Comparison of ENCODE assay signal across 20 cellular contexts in genomic region chr3:197026481-197026866, GRCh38. TPM values are rescaled to one million over a fixed set of nuclear protein-coding genes. Genes with fewer than 3 reads are reported as not detected.
A peak's percentile ranks its signal among the peaks of the same experiment; 100 is the strongest.
DNase-seq lines count a peak whose midpoint lies in the region; ATAC-seq and TF ChIP-seq lines count a peak whose summit lies in the region.
"Had no signal": no experiment of that assay in that cellular context is flagged by ENCODE, and none has a peak within 500 bp of the region (broad histone marks: within the 10 kb centered on the region; RNA-seq: fewer than 3 reads in every experiment).

No MANE protein-coding gene starts in this region.

- peak overlapping the region in 4 of 11 experiments; percentile 83 to 88 (median 86); a peak in 7 of 22 replicates for H3K9ac ChIP-seq in BLaER1 treated with 17β-estradiol and CSF1 and Interleukin-3, amounts not matched to agents 10 nM and 100 nM
- no peak overlapping the region for H3K9ac ChIP-seq in neural progenitor cell

- peaks cover 72 to 99% (median 95%) of the 10 kb centered on the region in 10 experiments for H3K4me1 ChIP-seq in BLaER1 treated with 17β-estradiol and CSF1 and Interleukin-3, amounts not matched to agents 10 nM and 100 nM
- H3K4me1 ChIP-seq in RWPE2 (ENCODE audit: insufficient read depth, poor library complexity, severe bottlenecking) (peaks cover 4% of the 10 kb centered on the region), neural progenitor cell (peaks cover 8% of the 10 kb centered on the region)

- peaks cover 0 to 71% (median 55%) of the 10 kb centered on the region in 11 experiments; a peak in 20 of 22 replicates for H4K20me1 ChIP-seq in BLaER1 treated with 17β-estradiol and CSF1 and Interleukin-3, amounts not matched to agents 10 nM and 100 nM
- H4K20me1 ChIP-seq in neural progenitor cell (ENCODE audit: low read depth): no peaks in the 10 kb centered on the region

- peak; percentile 22 for DNase-seq in GM03348 (ENCODE audit: low spot score)
- peak; percentile 46 for DNase-seq in RWPE2 (ENCODE audit: low spot score)
- no peak for DNase-seq in neural progenitor cell (ENCODE audit: low spot score)
- DNase-seq in NCI-H146 treated with DMSO at 0.1 percent for 48 hours (lab: John Stamatoyannopoulos, UW; ENCODE audit: unreplicated experiment): no peak
- DNase-seq in NCI-H1417 treated with DMSO at 0.1 percent for 48 hours (lab: John Stamatoyannopoulos, UW): no peak
- DNase-seq: activated CD4-positive, alpha-beta T cell treated with anti-CD3 and anti-CD28 coated beads for 4 hours; activated naive CD8-positive, alpha-beta T cell treated with anti-CD3 and anti-CD28 coated beads for 36 hours; hypothalamus; lower lobe of right lung; NCI-H1930; NCI-H446 treated with DMSO at 0.1 percent for 48 hours; NK-92 treated with Interleukin-12 subunit alpha and Interleukin-12 subunit beta, amount 100 ng/mL, for 24 hours; small intestine; stimulated activated CD4-positive, alpha-beta T cell treated with anti-CD3 and anti-CD28 coated beads, Interleukin-2, amount 100 ng/mL, for 24 hours had no signal

- no peak overlapping the region for H3K27ac ChIP-seq in BLaER1 treated with 17β-estradiol and CSF1 and Interleukin-3, amounts not matched to agents 10 nM and 100 nM
- H3K27ac ChIP-seq in RWPE2 (ENCODE audit: poor library complexity, severe bottlenecking): no peak overlapping the region
- no peak overlapping the region for H3K27ac ChIP-seq in neural progenitor cell
- H3K27ac ChIP-seq: lower lobe of right lung, Peyer's patch had no signal

- H3K4me2 ChIP-seq in BLaER1 treated with 17β-estradiol and CSF1 and Interleukin-3, amounts not matched to agents 10 nM and 100 nM: peak overlapping the region in 10 of 11 experiments; percentile 10 to 100 (median 99); a peak in 21 of 22 replicates
- no peak overlapping the region for H3K4me2 ChIP-seq in neural progenitor cell

- H3K27me3 ChIP-seq in BLaER1 treated with 17β-estradiol and CSF1 and Interleukin-3, amounts not matched to agents 10 nM and 100 nM: peaks cover 0 to 56% (median 0%) of the 10 kb centered on the region in 11 experiments; a peak in 7 of 22 replicates
- H3K27me3 ChIP-seq in RWPE2 (ENCODE audit: insufficient read depth, poor library complexity, severe bottlenecking) (no peaks in the 10 kb centered on the region), neural progenitor cell (peaks cover 29% of the 10 kb centered on the region)
- H3K27me3 ChIP-seq: Peyer's patch had no signal

- peaks cover 5% of the 10 kb centered on the region for H3F3A ChIP-seq in neural progenitor cell (ENCODE audit: low read depth)

- ATAC-seq in RWPE2 (ENCODE audit: low read depth) (no peak), GM21576 (IDR thresholded peaks at IDR 0.05; ENCODE audit: unreplicated experiment) (no peak)
- ATAC-seq: lower lobe of right lung; stimulated activated effector memory CD8-positive, alpha-beta T cell treated with anti-CD3 and anti-CD28 coated beads, Interleukin-12 subunit alpha, Interleukin-12 subunit beta, amount 100 ng/mL, for 72 hours had no signal

- H3K36me3 ChIP-seq in BLaER1 treated with 17β-estradiol and CSF1 and Interleukin-3, amounts not matched to agents 10 nM and 100 nM: peaks cover 0 to 25% (median 14%) of the 10 kb centered on the region in 11 experiments; a peak in 17 of 22 replicates
- H3K36me3 ChIP-seq in RWPE2 (ENCODE audit: low read depth): no peaks in the 10 kb centered on the region
- H3K36me3 ChIP-seq in neural progenitor cell: no peaks in the 10 kb centered on the region
- H3K36me3 ChIP-seq: lower lobe of right lung, Peyer's patch had no signal

- H3K27ac Mint-ChIP-seq in neural progenitor cell: no peak overlapping the region
- H3K27ac Mint-ChIP-seq: activated naive CD8-positive, alpha-beta T cell treated with anti-CD3 and anti-CD28 coated beads for 36 hours; stimulated activated effector memory CD8-positive, alpha-beta T cell treated with anti-CD3 and anti-CD28 coated beads, Interleukin-12 subunit alpha, Interleukin-12 subunit beta, amount 100 ng/mL, for 72 hours; T-helper 1 cell treated with Interleukin-12 subunit alpha and Interleukin-12 subunit beta and Interleukin-4 antibody, amounts not matched to agents 30 μg/mL and 1 μg/mL, for 36 hours had no signal

- no peaks in the 10 kb centered on the region for H3K9me3 ChIP-seq in BLaER1 treated with 17β-estradiol and CSF1 and Interleukin-3, amounts not matched to agents 10 nM and 100 nM (replicated peaks in 1 of 11)
- H3K9me3 ChIP-seq in RWPE2 (ENCODE audit: severe bottlenecking): no peaks in the 10 kb centered on the region
- no peaks in the 10 kb centered on the region for H3K9me3 ChIP-seq in neural progenitor cell (ENCODE audit: low read depth)
- H3K9me3 ChIP-seq: lower lobe of right lung, Peyer's patch had no signal

- TF ChIP-seq CTCF in RWPE2 (IDR thresholded peaks at IDR 0.05; ENCODE audit: poor library complexity, severe bottlenecking) (no peak), neural progenitor cell (IDR thresholded peaks at IDR 0.05) (no peak)

- H3K4me3 ChIP-seq in BLaER1 treated with 17β-estradiol and CSF1 and Interleukin-3, amounts not matched to agents 10 nM and 100 nM: peak overlapping the region in 1 of 10 experiments; percentile 77; a peak in 2 of 20 replicates
- H3K4me3 ChIP-seq in RWPE2 (ENCODE audit: severe bottlenecking): no peak overlapping the region
- no peak overlapping the region for H3K4me3 ChIP-seq in neural progenitor cell
- H3K4me3 ChIP-seq: lower lobe of right lung, Peyer's patch had no signal

- no peak overlapping the region for H2AFZ ChIP-seq in neural progenitor cell (replicated peaks)

- no peaks in the 10 kb centered on the region for H3K79me2 ChIP-seq in neural progenitor cell (ENCODE audit: low read depth)

- peaks cover 19% of the 10 kb centered on the region for H3K27me3 Mint-ChIP-seq in neural progenitor cell (ENCODE audit: insufficient read depth, low read depth)

- no peaks in the 10 kb centered on the region for H3K9me3 Mint-ChIP-seq in neural progenitor cell
- H3K9me3 Mint-ChIP-seq: activated naive CD8-positive, alpha-beta T cell treated with anti-CD3 and anti-CD28 coated beads for 36 hours; neural crest cell; stimulated activated effector memory CD8-positive, alpha-beta T cell treated with anti-CD3 and anti-CD28 coated beads, Interleukin-12 subunit alpha, Interleukin-12 subunit beta, amount 100 ng/mL, for 72 hours; T-helper 1 cell treated with Interleukin-12 subunit alpha and Interleukin-12 subunit beta and Interleukin-4 antibody, amounts not matched to agents 30 μg/mL and 1 μg/mL, for 36 hours had no signal

- no peaks in the 10 kb centered on the region for H3K36me3 Mint-ChIP-seq in neural progenitor cell
- H3K36me3 Mint-ChIP-seq: activated naive CD8-positive, alpha-beta T cell treated with anti-CD3 and anti-CD28 coated beads for 36 hours; stimulated activated effector memory CD8-positive, alpha-beta T cell treated with anti-CD3 and anti-CD28 coated beads, Interleukin-12 subunit alpha, Interleukin-12 subunit beta, amount 100 ng/mL, for 72 hours had no signal

- peaks cover 40% of the 10 kb centered on the region for H3K4me1 Mint-ChIP-seq in neural progenitor cell

- peak overlapping the region; percentile 9 for H3K4me3 Mint-ChIP-seq in neural progenitor cell
- H3K4me3 Mint-ChIP-seq: activated naive CD8-positive, alpha-beta T cell treated with anti-CD3 and anti-CD28 coated beads for 36 hours; neural crest cell; stimulated activated effector memory CD8-positive, alpha-beta T cell treated with anti-CD3 and anti-CD28 coated beads, Interleukin-12 subunit alpha, Interleukin-12 subunit beta, amount 100 ng/mL, for 72 hours; T-helper 1 cell treated with Interleukin-12 subunit alpha and Interleukin-12 subunit beta and Interleukin-4 antibody, amounts not matched to agents 30 μg/mL and 1 μg/mL, for 36 hours had no signal

RNA-seq across cellular contexts. Expression of gene MELTF, which starts 3.1 kb away (rescaled TPM):
- total RNA-seq in neural progenitor cell (ENCODE audit: low replicate concordance): 0.28 and 4.2 TPM in 2 replicates

RNA-seq across cellular contexts. Expression of gene PIGZ, which starts 57.8 kb away (rescaled TPM):
- total RNA-seq in neural progenitor cell (ENCODE audit: low replicate concordance): 1.2 TPM in 1 of 2 replicates, not detected in the other

Comparison
In these comparisons a context has a peak if more than half of its experiments do, and no peak if none do; other contexts are left out.
1. DNase-seq: peak in GM03348 (single experiment) and RWPE2 (single experiment); none in neural progenitor cell (single experiment), NCI-H146 treated with DMSO at 0.1 percent for 48 hours (single experiment) and NCI-H1417 treated with DMSO at 0.1 percent for 48 hours (single experiment).